ENCODE assay signal across 1 cellular context in the genomic region with DNA sequence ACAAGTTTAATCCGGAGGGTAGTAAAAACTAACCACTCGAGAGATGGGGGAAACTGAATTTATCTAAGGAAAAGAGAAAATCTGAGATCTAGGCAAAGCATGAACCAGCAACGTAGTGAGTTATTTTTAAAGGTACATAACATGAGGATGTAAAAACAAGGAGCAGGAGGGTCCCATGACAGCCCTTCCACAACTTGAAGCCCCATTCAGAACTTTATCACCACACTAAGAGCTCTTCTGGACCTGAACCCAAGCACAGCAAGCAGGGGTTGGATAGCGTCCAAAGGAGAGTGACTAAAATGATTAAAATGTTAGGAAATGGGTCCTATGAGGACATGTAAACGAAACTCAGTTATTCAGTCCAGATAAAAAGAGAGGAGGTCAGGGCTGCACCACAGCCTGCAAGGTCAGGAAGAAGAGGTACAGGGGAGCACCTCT.
A peak's percentile ranks its signal among the peaks of the same experiment; 100 is the strongest.
TF ChIP-seq lines count a peak whose summit lies in the region.

No MANE protein-coding gene starts in this region.

TF ChIP-seq in HEK293, 187 proteins besides CTCF, POLR2A, EP300 and RAD21 (continued from another document):
- no peak for TF ChIP-seq ZNF529 (tag by site-specific recombination; IDR thresholded peaks at IDR 0.05; ENCODE audit: insufficient replicate concordance)
- no peak for TF ChIP-seq ZNF560 (tag by site-specific recombination; IDR thresholded peaks at IDR 0.05; ENCODE audit: borderline replicate concordance)
- TF ChIP-seq, protein P1, sequence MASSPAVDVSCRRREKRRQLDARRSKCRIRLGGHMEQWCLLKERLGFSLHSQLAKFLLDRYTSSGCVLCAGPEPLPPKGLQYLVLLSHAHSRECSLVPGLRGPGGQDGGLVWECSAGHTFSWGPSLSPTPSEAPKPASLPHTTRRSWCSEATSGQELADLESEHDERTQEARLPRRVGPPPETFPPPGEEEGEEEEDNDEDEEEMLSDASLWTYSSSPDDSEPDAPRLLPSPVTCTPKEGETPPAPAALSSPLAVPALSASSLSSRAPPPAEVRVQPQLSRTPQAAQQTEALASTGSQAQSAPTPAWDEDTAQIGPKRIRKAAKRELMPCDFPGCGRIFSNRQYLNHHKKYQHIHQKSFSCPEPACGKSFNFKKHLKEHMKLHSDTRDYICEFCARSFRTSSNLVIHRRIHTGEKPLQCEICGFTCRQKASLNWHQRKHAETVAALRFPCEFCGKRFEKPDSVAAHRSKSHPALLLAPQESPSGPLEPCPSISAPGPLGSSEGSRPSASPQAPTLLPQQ (tag by site-specific recombination; IDR thresholded peaks at IDR 0.05) = 0 out of 2 replicates have a peak, but pooled peaks have one; percentile 18
- peak; percentile 10; the same call in 1 of the 2 replicates for TF ChIP-seq ZNF600 (tag by site-specific recombination; IDR thresholded peaks at IDR 0.05)
- no peak for TF ChIP-seq ZNF707 (tag by site-specific recombination; IDR thresholded peaks at IDR 0.05)
- no peak for TF ChIP-seq GLIS2 (tag by site-specific recombination; IDR thresholded peaks at IDR 0.05)
- no peak for TF ChIP-seq ZBTB21 (tag by site-specific recombination; IDR thresholded peaks at IDR 0.05)
- TF ChIP-seq ZBTB20 (tag by site-specific recombination; IDR thresholded peaks at IDR 0.05) = 0 out of 2 replicates have a peak, but pooled peaks have one; percentile 13
- TF ChIP-seq ZNF366 (tag by site-specific recombination; conservative IDR thresholded peaks at IDR 0.05) = 0 out of 2 replicates have a peak, but pooled peaks have one; percentile 10
- TF ChIP-seq PRDM6 (tag by site-specific recombination; IDR thresholded peaks at IDR 0.05) = peak; percentile 95
- TF ChIP-seq, protein P2, sequence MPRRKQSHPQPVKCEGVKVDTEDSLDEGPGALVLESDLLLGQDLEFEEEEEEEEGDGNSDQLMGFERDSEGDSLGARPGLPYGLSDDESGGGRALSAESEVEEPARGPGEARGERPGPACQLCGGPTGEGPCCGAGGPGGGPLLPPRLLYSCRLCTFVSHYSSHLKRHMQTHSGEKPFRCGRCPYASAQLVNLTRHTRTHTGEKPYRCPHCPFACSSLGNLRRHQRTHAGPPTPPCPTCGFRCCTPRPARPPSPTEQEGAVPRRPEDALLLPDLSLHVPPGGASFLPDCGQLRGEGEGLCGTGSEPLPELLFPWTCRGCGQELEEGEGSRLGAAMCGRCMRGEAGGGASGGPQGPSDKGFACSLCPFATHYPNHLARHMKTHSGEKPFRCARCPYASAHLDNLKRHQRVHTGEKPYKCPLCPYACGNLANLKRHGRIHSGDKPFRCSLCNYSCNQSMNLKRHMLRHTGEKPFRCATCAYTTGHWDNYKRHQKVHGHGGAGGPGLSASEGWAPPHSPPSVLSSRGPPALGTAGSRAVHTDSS (tag by site-specific recombination; IDR thresholded peaks at IDR 0.05) = no peak
- no peak for TF ChIP-seq ZNF416 (tag by site-specific recombination; IDR thresholded peaks at IDR 0.05)
- TF ChIP-seq, protein P3, sequence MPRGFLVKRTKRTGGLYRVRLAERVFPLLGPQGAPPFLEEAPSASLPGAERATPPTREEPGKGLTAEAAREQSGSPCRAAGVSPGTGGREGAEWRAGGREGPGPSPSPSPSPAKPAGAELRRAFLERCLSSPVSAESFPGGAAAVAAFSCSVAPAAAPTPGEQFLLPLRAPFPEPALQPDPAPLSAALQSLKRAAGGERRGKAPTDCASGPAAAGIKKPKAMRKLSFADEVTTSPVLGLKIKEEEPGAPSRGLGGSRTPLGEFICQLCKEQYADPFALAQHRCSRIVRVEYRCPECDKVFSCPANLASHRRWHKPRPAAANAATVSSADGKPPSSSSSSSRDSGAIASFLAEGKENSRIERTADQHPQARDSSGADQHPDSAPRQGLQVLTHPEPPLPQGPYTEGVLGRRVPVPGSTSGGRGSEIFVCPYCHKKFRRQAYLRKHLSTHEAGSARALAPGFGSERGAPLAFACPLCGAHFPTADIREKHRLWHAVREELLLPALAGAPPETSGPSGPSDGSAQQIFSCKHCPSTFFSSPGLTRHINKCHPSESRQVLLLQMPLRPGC (tag by site-specific recombination; IDR thresholded peaks at IDR 0.05) = no peak
- no peak for TF ChIP-seq ZNF792 (tag by site-specific recombination; IDR thresholded peaks at IDR 0.05)
- peak; percentile 62 for TF ChIP-seq ZXDB (tag by site-specific recombination; IDR thresholded peaks at IDR 0.05)
- no peak for TF ChIP-seq KLF16 (tag by site-specific recombination; IDR thresholded peaks at IDR 0.05)
- no peak for TF ChIP-seq FEZF1 (tag by site-specific recombination; IDR thresholded peaks at IDR 0.05)
